In genomic region chr16:75264531-75264998, GRCh38 we compare ENCODE assay signal across 8 cellular contexts. TPM values are rescaled to one million over a fixed set of nuclear protein-coding genes. Genes with fewer than 3 reads are reported as not detected.
DNase-seq lines count a peak whose midpoint lies in the region; ATAC-seq and TF ChIP-seq lines count a peak whose summit lies in the region.

No MANE protein-coding gene starts in this region.

- H3K9me3 ChIP-seq in SK-N-SH (no peaks in the 10 kb centered on the region), trophoblast cell (ENCODE audit: insufficient read depth, low read depth, low read length) (peaks cover 2% of the 10 kb centered on the region)

- peak overlapping the region; percentile 64 for H4K8ac ChIP-seq in trophoblast cell (ENCODE audit: low read depth, low read length)

- H4K91ac ChIP-seq in trophoblast cell (ENCODE audit: low read depth, low read length), result peak overlapping the region; percentile 39

- TF ChIP-seq RAD21 in SK-N-SH (IDR thresholded peaks at IDR 0.05; ENCODE audit: low read length), result peak; percentile 18; the same call in 1 of the 2 replicates

- H3K4me3 ChIP-seq in GM08714 (ENCODE audit: low read length) (peak overlapping the region; percentile 74; the same call in 1 of the 2 replicates), SK-N-SH (ENCODE audit: low read depth in 2 of 2, low read length in 1 of 2) (peak overlapping the region; percentile 92 to 95), foreskin fibroblast (ENCODE audit: low read depth in 1 of 2, low read length in 2 of 2) (peak overlapping the region; percentile 85 to 96), trophoblast cell (ENCODE audit: low read depth, low read length) (peak overlapping the region; percentile 88)

- H2BK12ac ChIP-seq in trophoblast cell (ENCODE audit: low read length), result no peak overlapping the region

- H4K12ac ChIP-seq in trophoblast cell (ENCODE audit: low read depth, low read length), result no peak overlapping the region

- H3K23ac ChIP-seq in trophoblast cell (ENCODE audit: low read length), result no peak overlapping the region

- H2AFZ ChIP-seq in SK-N-SH (ENCODE audit: low read depth) (no peak overlapping the region), trophoblast cell (ENCODE audit: insufficient read depth, low read length, poor library complexity) (peak overlapping the region; percentile 59)

- H3K36me3 ChIP-seq in SK-N-SH (replicated peaks in 1 of 2; ENCODE audit: control insufficient read depth in 1 of 2, insufficient read depth in 2 of 2, low read length in 1 of 2), result peaks cover 5 to 12% of the 10 kb centered on the region in 2 experiments
- H3K36me3 ChIP-seq in trophoblast cell (ENCODE audit: control insufficient read depth in 1 of 2, insufficient read depth in 2 of 2, low read length in 2 of 2), result peaks cover 26 to 30% of the 10 kb centered on the region in 2 experiments

- H3K79me1 ChIP-seq in trophoblast cell (ENCODE audit: low read length), result peaks cover 27% of the 10 kb centered on the region

- H2AK5ac ChIP-seq in trophoblast cell (ENCODE audit: low read length), result peak overlapping the region; percentile 82

- no peak for TF ChIP-seq CTCF in SK-N-SH (IDR thresholded peaks at IDR 0.05)
- TF ChIP-seq CTCF in foreskin fibroblast (IDR thresholded peaks at IDR 0.05; ENCODE audit: low read depth, low read length), result no peak

- H3K27me3 ChIP-seq in SK-N-SH (ENCODE audit: insufficient read depth) (no peaks in the 10 kb centered on the region), trophoblast cell (ENCODE audit: insufficient read depth, low read length) (no peaks in the 10 kb centered on the region)

- peak overlapping the region; percentile 52 for H3K18ac ChIP-seq in trophoblast cell (ENCODE audit: low read length)

- DNase-seq in SK-N-SH (peak; percentile 76), foreskin fibroblast (peak in 1 of 2 donors; percentile 68), trophoblast cell (no peak), NCI-H2107 treated with DMSO at 0.1 percent for 48 hours (lab: John Stamatoyannopoulos, UW; ENCODE audit: unreplicated experiment) (no peak), NCI-H345 (lab: John Stamatoyannopoulos, UW) (no peak)

- peak overlapping the region; percentile 100 for H3K9ac ChIP-seq in SK-N-SH
- peak overlapping the region; percentile 96 for H3K9ac ChIP-seq in trophoblast cell (ENCODE audit: low read length)

- H3K9me2 ChIP-seq in SK-N-SH, result no peaks in the 10 kb centered on the region

- peak overlapping the region; percentile 80 for H2BK5ac ChIP-seq in trophoblast cell (ENCODE audit: low read depth, low read length, poor library complexity)

- peaks cover 7% of the 10 kb centered on the region for H3F3A ChIP-seq in SK-N-SH (replicated peaks; ENCODE audit: insufficient read depth)

- H3K79me2 ChIP-seq in SK-N-SH (ENCODE audit: insufficient read depth), result peaks cover 71% of the 10 kb centered on the region
- peaks cover 46% of the 10 kb centered on the region for H3K79me2 ChIP-seq in trophoblast cell (ENCODE audit: control insufficient read depth, insufficient read depth, low read length, poor library complexity)

- peak overlapping the region; percentile 95 for H2BK120ac ChIP-seq in trophoblast cell (ENCODE audit: insufficient read depth, low read length, poor library complexity)

- WGBS in SK-N-SH (ENCODE audit: low lambda C conversion rate), result 21% methylated on average over 10 of the region's 13 CpGs
- WGBS in trophoblast cell (ENCODE audit: extremely low coverage, insufficient coverage, insufficient read length), result no CpG with 5 or more reads among the region's 13 CpGs

- H3K4me2 ChIP-seq in SK-N-SH, result peak overlapping the region; percentile 100
- H3K4me2 ChIP-seq in trophoblast cell (ENCODE audit: low read length), result peak overlapping the region; percentile 82

- H3K27ac ChIP-seq in SK-N-SH (ENCODE audit: low read depth in 2 of 2, low read length in 1 of 2) (peak overlapping the region; percentile 83 to 92), trophoblast cell (ENCODE audit: low read depth, low read length) (peak overlapping the region; percentile 63)

- H3K4me1 ChIP-seq in SK-N-SH (ENCODE audit: control insufficient read depth in 1 of 2, insufficient read depth in 2 of 2, low read depth in 1 of 2, low read length in 1 of 2) (peaks cover 28 to 60% of the 10 kb centered on the region in 2 experiments), trophoblast cell (ENCODE audit: control insufficient read depth in 1 of 2, insufficient read depth in 2 of 2, low read length in 2 of 2) (peaks cover 34 to 55% of the 10 kb centered on the region in 2 experiments)

- CTCF ChIA-PET in SK-N-SH (lab: Yijun Ruan, JAX), result interaction anchor here (0.8 to 1.2 kb wide), 3 partner anchors 65 to 201 kb away, joined by 3 to 4 read pairs (median 3); no protein-coding TSS in a partner anchor

- peak overlapping the region; percentile 97 for H3K4ac ChIP-seq in trophoblast cell (ENCODE audit: low read depth, low read length)

- POLR2A ChIA-PET in SK-N-SH (lab: Yijun Ruan, JAX), result interaction anchor here (0.6 to 1.2 kb wide), 2 partner anchors 10 to 14 kb away, joined by 3 to 5 read pairs; partner anchors contain the start of gene BCAR1

- peak overlapping the region; percentile 97 for H3K14ac ChIP-seq in trophoblast cell (ENCODE audit: low read length)

- no peak; a peak in 1 of 4 replicates for TF ChIP-seq EP300 in SK-N-SH (IDR thresholded peaks at IDR 0.05; ENCODE audit: borderline replicate concordance in 1 of 2, low read depth in 1 of 2, low read length in 1 of 2)

- H4K20me1 ChIP-seq in SK-N-SH (ENCODE audit: insufficient read depth), result peaks cover 51% of the 10 kb centered on the region

- no peak for ATAC-seq in GM18517 (IDR thresholded peaks at IDR 0.05; ENCODE audit: unreplicated experiment)
- ATAC-seq in HG02678 (IDR thresholded peaks at IDR 0.05; ENCODE audit: unreplicated experiment), result no peak

TF ChIP-seq in SK-N-SH, 30 proteins besides CTCF, POLR2A, EP300 and RAD21:
- TF ChIP-seq MAX (IDR thresholded peaks at IDR 0.05; ENCODE audit: low read depth), result peak; percentile 67; the same call in 1 of the 2 replicates
- peak; percentile 68; the same call in 1 of the 2 replicates for TF ChIP-seq MXI1 (IDR thresholded peaks at IDR 0.05; ENCODE audit: low read depth, low read length)
- TF ChIP-seq NFIC (IDR thresholded peaks at IDR 0.05; ENCODE audit: borderline replicate concordance), result peak; percentile 60
- TF ChIP-seq TCF12 (IDR thresholded peaks at IDR 0.05), result peak; percentile 10; the same call in 1 of the 2 replicates
- TF ChIP-seq TEAD4 (IDR thresholded peaks at IDR 0.05; ENCODE audit: borderline replicate concordance, insufficient read depth), result no peak
- no peak for TF ChIP-seq SMC3 (IDR thresholded peaks at IDR 0.05; ENCODE audit: low read depth, low read length)

RNA-seq across cellular contexts. Expression of gene BCAR1, which starts 13.1 kb away (rescaled TPM):
- polyA plus RNA-seq in SK-N-SH (2012; rRNA removed), result 29.2 and 45.1 TPM in 2 replicates
- polyA plus RNA-seq in SK-N-SH (2012; cell fraction: cytosol; rRNA removed), result 18.4 and 30.6 TPM in 2 replicates
- polyA plus RNA-seq in SK-N-SH (2012; cell fraction: nucleus; rRNA removed), result 120 and 189 TPM in 2 replicates
- polyA plus RNA-seq in trophoblast cell (2013), result 200 and 201 TPM in 2 replicates

RNA-seq across cellular contexts. Expression of gene CTRB1, which starts 45.8 kb away (rescaled TPM):
- not detected in 2 replicates for polyA plus RNA-seq in SK-N-SH (2012; rRNA removed)
- polyA plus RNA-seq in SK-N-SH (2012; cell fraction: cytosol; rRNA removed), result not detected in 2 replicates
- not detected in 2 replicates for polyA plus RNA-seq in SK-N-SH (2012; cell fraction: nucleus; rRNA removed)
- polyA plus RNA-seq in trophoblast cell (2013), result 0.15 TPM in 1 of 2 replicates, not detected in the other

RNA-seq across cellular contexts. Expression of gene CTRB2, which starts 57.6 kb away (rescaled TPM):
- not detected in 2 replicates for polyA plus RNA-seq in SK-N-SH (2012; rRNA removed)
- not detected in 2 replicates for polyA plus RNA-seq in SK-N-SH (2012; cell fraction: cytosol; rRNA removed)
- polyA plus RNA-seq in SK-N-SH (2012; cell fraction: nucleus; rRNA removed), result 0.04 TPM in 1 of 2 replicates, not detected in the other
- 0.37 and 0.41 TPM in 2 replicates for polyA plus RNA-seq in trophoblast cell (2013)
